1 cellular context compared by ENCODE assay signal in the genomic region with DNA sequence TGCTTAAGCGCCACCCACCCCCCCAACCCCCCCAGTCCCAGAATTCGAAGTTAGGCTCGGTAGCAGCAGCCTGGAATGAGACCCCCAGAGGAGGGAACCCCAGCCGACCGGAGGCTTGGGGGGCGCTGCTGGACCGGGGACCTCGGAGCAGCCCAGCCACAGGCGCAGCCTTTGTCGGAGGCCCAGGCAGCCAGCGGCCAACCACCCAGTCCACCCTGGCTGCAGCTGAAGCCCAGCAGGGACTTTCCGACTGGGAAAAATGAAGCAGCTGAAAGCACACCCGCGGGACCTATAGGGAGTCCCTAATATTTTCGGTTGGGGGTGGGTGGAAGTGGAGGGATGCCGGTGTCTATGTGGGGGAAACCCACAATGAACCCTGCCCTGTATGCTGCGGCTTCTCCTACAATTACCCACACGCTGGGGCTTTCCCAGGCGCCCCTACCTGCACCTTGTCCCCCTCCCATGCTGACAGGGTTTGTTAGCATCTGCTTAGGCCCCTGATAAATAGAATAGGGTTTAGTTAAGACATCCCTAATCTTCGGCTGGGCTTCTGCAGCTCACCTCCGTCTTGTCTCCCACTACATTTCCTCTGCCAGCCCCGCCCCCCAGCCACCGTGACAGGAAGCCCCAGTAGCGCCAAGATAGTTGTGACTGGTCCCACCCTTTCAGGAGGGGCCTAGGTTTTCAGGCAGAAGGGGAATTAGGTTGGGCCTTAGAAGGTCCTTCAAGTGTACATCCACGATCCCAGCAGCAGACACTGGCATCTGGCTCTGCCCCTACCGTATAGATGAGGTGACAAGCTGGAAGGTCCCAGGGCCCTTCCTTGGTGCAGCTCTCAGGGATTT.
TF ChIP-seq lines count a peak whose summit lies in the region.

No MANE protein-coding gene starts in this region.

TF ChIP-seq in GM12878, 131 proteins besides CTCF, POLR2A, EP300 and RAD21 (continued from another document and continues in another):
- TF ChIP-seq, protein P1, sequence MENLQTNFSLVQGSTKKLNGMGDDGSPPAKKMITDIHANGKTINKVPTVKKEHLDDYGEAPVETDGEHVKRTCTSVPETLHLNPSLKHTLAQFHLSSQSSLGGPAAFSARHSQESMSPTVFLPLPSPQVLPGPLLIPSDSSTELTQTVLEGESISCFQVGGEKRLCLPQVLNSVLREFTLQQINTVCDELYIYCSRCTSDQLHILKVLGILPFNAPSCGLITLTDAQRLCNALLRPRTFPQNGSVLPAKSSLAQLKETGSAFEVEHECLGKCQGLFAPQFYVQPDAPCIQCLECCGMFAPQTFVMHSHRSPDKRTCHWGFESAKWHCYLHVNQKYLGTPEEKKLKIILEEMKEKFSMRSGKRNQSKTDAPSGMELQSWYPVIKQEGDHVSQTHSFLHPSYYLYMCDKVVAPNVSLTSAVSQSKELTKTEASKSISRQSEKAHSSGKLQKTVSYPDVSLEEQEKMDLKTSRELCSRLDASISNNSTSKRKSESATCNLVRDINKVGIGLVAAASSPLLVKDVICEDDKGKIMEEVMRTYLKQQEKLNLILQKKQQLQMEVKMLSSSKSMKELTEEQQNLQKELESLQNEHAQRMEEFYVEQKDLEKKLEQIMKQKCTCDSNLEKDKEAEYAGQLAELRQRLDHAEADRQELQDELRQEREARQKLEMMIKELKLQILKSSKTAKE (IDR thresholded peaks at IDR 0.05; ENCODE audit: low read depth, poor library complexity, severe bottlenecking), result peak; percentile 47
- TF ChIP-seq NFXL1 (IDR thresholded peaks at IDR 0.05; ENCODE audit: borderline replicate concordance) (no peak), MTA2 (IDR thresholded peaks at IDR 0.05; ENCODE audit: low read depth) (no peak), CBX5 (IDR thresholded peaks at IDR 0.05; ENCODE audit: low read depth) (no peak), RUNX3 (IDR thresholded peaks at IDR 0.05; ENCODE audit: low read length) (peak; percentile 90), MXI1 (IDR thresholded peaks at IDR 0.05; ENCODE audit: low read depth, low read length) (peak; percentile 72), TBL1XR1 (IDR thresholded peaks at IDR 0.05; ENCODE audit: low read depth, low read length) (peak; percentile 58), HDGF (IDR thresholded peaks at IDR 0.05) (0 out of 2 replicates have a peak, but pooled peaks have one; percentile 36), BHLHE40 (IDR thresholded peaks at IDR 0.05; ENCODE audit: borderline replicate concordance in 1 of 2, low read depth in 2 of 2, low read length in 1 of 2) (no peak; a peak in 2 of 4 replicates), SREBF1 (IDR thresholded peaks at IDR 0.05; ENCODE audit: low read length) (no peak), FOXK2 (IDR thresholded peaks at IDR 0.05) (no peak), POLR2AphosphoS5 (IDR thresholded peaks at IDR 0.05; ENCODE audit: low read length) (peak; percentile 47; the same call in 1 of the 2 replicates), ZZZ3 (IDR thresholded peaks at IDR 0.05; ENCODE audit: control insufficient read depth, insufficient read length, low read depth) (no peak), HCFC1 (IDR thresholded peaks at IDR 0.05; ENCODE audit: low read length) (no peak), IRF4 (IDR thresholded peaks at IDR 0.05; ENCODE audit: low read depth, low read length) (no peak), SREBF2 (IDR thresholded peaks at IDR 0.05; ENCODE audit: low read length) (no peak), BCL11A (IDR thresholded peaks at IDR 0.05; ENCODE audit: low read depth, low read length) (no peak), FOS (IDR thresholded peaks at IDR 0.05; ENCODE audit: borderline replicate concordance, extremely low read depth, insufficient read length) (no peak), IKZF2 (IDR thresholded peaks at IDR 0.05) (peak; percentile 80 to 82), CHD1 (IDR thresholded peaks at IDR 0.05; ENCODE audit: low read depth, low read length) (no peak), IKZF1 (conservative IDR thresholded peaks at IDR 0.05) (peak; percentile 93), SMAD5 (IDR thresholded peaks at IDR 0.05; ENCODE audit: low read depth) (no peak), PML (IDR thresholded peaks at IDR 0.05; ENCODE audit: low read length) (peak; percentile 38; the same call in 1 of the 2 replicates), EED (IDR thresholded peaks at IDR 0.05; ENCODE audit: low read depth) (peak; percentile 91), ZBED1 (IDR thresholded peaks at IDR 0.05; ENCODE audit: borderline replicate concordance) (0 out of 2 replicates have a peak, but pooled peaks have one; percentile 33), EZH2 (IDR thresholded peaks at IDR 0.05; ENCODE audit: borderline replicate concordance, control insufficient read depth, low read depth, low read length) (no peak), BRCA1 (IDR thresholded peaks at IDR 0.05; ENCODE audit: low read depth, low read length) (no peak), KAT2A (conservative IDR thresholded peaks at IDR 0.05; ENCODE audit: control insufficient read depth, low read depth, low read length) (no peak), ZNF207 (IDR thresholded peaks at IDR 0.05; ENCODE audit: borderline replicate concordance) (peak; percentile 61; the same call in 1 of the 2 replicates), BACH1 (IDR thresholded peaks at IDR 0.05; ENCODE audit: borderline replicate concordance) (no peak), RFX5 (IDR thresholded peaks at IDR 0.05; ENCODE audit: low read depth, low read length) (no peak), PAX8 (IDR thresholded peaks at IDR 0.05) (no peak), SMAD1 (IDR thresholded peaks at IDR 0.05; ENCODE audit: low read depth, partially characterized antibody) (peak; percentile 36), CREB1 (IDR thresholded peaks at IDR 0.05; ENCODE audit: low read depth) (peak; percentile 63; the same call in 1 of the 2 replicates), GABPA (IDR thresholded peaks at IDR 0.05; ENCODE audit: low read depth) (no peak), NR2F1 (conservative IDR thresholded peaks at IDR 0.05) (peak; percentile 81), ATF7 (IDR thresholded peaks at IDR 0.05; ENCODE audit: low read depth) (peak; percentile 50), RBBP5 (conservative IDR thresholded peaks at IDR 0.05) (no peak)
- TF ChIP-seq, protein P2, sequence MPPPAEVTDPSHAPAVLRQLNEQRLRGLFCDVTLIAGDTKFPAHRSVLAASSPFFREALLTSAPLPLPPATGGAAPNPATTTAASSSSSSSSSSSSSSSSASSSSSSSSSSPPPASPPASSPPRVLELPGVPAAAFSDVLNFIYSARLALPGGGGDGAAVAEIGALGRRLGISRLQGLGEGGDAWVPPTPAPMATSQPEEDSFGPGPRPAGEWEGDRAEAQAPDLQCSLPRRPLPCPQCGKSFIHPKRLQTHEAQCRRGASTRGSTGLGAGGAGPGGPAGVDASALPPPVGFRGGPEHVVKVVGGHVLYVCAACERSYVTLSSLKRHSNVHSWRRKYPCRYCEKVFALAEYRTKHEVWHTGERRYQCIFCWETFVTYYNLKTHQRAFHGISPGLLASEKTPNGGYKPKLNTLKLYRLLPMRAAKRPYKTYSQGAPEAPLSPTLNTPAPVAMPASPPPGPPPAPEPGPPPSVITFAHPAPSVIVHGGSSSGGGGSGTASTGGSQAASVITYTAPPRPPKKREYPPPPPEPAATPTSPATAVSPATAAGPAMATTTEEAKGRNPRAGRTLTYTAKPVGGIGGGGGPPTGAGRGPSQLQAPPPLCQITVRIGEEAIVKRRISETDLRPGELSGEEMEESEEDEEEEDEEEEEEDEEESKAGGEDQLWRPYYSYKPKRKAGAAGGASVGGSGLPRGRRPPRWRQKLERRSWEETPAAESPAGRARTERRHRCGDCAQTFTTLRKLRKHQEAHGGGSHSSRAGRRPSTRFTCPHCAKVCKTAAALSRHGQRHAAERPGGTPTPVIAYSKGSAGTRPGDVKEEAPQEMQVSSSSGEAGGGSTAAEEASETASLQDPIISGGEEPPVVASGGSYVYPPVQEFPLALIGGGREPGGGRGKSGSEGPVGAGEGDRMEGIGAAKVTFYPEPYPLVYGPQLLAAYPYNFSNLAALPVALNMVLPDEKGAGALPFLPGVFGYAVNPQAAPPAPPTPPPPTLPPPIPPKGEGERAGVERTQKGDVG (CRISPR knock-in tag; IDR thresholded peaks at IDR 0.05), result no peak
- TF ChIP-seq, protein P3, sequence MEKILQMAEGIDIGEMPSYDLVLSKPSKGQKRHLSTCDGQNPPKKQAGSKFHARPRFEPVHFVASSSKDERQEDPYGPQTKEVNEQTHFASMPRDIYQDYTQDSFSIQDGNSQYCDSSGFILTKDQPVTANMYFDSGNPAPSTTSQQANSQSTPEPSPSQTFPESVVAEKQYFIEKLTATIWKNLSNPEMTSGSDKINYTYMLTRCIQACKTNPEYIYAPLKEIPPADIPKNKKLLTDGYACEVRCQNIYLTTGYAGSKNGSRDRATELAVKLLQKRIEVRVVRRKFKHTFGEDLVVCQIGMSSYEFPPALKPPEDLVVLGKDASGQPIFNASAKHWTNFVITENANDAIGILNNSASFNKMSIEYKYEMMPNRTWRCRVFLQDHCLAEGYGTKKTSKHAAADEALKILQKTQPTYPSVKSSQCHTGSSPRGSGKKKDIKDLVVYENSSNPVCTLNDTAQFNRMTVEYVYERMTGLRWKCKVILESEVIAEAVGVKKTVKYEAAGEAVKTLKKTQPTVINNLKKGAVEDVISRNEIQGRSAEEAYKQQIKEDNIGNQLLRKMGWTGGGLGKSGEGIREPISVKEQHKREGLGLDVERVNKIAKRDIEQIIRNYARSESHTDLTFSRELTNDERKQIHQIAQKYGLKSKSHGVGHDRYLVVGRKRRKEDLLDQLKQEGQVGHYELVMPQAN (conservative IDR thresholded peaks at IDR 0.05), result peak; percentile 58; the same call in 1 of the 2 replicates
- TF ChIP-seq, protein P4, sequence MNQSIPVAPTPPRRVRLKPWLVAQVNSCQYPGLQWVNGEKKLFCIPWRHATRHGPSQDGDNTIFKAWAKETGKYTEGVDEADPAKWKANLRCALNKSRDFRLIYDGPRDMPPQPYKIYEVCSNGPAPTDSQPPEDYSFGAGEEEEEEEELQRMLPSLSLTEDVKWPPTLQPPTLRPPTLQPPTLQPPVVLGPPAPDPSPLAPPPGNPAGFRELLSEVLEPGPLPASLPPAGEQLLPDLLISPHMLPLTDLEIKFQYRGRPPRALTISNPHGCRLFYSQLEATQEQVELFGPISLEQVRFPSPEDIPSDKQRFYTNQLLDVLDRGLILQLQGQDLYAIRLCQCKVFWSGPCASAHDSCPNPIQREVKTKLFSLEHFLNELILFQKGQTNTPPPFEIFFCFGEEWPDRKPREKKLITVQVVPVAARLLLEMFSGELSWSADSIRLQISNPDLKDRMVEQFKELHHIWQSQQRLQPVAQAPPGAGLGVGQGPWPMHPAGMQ (IDR thresholded peaks at IDR 0.05; ENCODE audit: borderline replicate concordance), result no peak
- TF ChIP-seq, protein P5, sequence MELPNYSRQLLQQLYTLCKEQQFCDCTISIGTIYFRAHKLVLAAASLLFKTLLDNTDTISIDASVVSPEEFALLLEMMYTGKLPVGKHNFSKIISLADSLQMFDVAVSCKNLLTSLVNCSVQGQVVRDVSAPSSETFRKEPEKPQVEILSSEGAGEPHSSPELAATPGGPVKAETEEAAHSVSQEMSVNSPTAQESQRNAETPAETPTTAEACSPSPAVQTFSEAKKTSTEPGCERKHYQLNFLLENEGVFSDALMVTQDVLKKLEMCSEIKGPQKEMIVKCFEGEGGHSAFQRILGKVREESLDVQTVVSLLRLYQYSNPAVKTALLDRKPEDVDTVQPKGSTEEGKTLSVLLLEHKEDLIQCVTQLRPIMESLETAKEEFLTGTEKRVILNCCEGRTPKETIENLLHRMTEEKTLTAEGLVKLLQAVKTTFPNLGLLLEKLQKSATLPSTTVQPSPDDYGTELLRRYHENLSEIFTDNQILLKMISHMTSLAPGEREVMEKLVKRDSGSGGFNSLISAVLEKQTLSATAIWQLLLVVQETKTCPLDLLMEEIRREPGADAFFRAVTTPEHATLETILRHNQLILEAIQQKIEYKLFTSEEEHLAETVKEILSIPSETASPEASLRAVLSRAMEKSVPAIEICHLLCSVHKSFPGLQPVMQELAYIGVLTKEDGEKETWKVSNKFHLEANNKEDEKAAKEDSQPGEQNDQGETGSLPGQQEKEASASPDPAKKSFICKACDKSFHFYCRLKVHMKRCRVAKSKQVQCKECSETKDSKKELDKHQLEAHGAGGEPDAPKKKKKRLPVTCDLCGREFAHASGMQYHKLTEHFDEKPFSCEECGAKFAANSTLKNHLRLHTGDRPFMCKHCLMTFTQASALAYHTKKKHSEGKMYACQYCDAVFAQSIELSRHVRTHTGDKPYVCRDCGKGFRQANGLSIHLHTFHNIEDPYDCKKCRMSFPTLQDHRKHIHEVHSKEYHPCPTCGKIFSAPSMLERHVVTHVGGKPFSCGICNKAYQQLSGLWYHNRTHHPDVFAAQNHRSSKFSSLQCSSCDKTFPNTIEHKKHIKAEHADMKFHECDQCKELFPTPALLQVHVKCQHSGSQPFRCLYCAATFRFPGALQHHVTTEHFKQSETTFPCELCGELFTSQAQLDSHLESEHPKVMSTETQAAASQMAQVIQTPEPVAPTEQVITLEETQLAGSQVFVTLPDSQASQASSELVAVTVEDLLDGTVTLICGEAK (IDR thresholded peaks at IDR 0.05; ENCODE audit: borderline replicate concordance), result no peak; the same call in 1 of the 2 replicates
- TF ChIP-seq, protein P6, sequence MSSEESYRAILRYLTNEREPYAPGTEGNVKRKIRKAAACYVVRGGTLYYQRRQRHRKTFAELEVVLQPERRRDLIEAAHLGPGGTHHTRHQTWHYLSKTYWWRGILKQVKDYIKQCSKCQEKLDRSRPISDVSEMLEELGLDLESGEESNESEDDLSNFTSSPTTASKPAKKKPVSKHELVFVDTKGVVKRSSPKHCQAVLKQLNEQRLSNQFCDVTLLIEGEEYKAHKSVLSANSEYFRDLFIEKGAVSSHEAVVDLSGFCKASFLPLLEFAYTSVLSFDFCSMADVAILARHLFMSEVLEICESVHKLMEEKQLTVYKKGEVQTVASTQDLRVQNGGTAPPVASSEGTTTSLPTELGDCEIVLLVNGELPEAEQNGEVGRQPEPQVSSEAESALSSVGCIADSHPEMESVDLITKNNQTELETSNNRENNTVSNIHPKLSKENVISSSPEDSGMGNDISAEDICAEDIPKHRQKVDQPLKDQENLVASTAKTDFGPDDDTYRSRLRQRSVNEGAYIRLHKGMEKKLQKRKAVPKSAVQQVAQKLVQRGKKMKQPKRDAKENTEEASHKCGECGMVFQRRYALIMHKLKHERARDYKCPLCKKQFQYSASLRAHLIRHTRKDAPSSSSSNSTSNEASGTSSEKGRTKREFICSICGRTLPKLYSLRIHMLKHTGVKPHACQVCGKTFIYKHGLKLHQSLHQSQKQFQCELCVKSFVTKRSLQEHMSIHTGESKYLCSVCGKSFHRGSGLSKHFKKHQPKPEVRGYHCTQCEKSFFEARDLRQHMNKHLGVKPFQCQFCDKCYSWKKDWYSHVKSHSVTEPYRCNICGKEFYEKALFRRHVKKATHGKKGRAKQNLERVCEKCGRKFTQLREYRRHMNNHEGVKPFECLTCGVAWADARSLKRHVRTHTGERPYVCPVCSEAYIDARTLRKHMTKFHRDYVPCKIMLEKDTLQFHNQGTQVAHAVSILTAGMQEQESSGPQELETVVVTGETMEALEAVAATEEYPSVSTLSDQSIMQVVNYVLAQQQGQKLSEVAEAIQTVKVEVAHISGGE (CRISPR knock-in tag; IDR thresholded peaks at IDR 0.05), result no peak
- TF ChIP-seq, protein P7, sequence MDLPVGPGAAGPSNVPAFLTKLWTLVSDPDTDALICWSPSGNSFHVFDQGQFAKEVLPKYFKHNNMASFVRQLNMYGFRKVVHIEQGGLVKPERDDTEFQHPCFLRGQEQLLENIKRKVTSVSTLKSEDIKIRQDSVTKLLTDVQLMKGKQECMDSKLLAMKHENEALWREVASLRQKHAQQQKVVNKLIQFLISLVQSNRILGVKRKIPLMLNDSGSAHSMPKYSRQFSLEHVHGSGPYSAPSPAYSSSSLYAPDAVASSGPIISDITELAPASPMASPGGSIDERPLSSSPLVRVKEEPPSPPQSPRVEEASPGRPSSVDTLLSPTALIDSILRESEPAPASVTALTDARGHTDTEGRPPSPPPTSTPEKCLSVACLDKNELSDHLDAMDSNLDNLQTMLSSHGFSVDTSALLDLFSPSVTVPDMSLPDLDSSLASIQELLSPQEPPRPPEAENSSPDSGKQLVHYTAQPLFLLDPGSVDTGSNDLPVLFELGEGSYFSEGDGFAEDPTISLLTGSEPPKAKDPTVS (IDR thresholded peaks at IDR 0.05; ENCODE audit: low read depth, low read length), result no peak
